8 cellular contexts compared by ENCODE assay signal in the genomic region with DNA sequence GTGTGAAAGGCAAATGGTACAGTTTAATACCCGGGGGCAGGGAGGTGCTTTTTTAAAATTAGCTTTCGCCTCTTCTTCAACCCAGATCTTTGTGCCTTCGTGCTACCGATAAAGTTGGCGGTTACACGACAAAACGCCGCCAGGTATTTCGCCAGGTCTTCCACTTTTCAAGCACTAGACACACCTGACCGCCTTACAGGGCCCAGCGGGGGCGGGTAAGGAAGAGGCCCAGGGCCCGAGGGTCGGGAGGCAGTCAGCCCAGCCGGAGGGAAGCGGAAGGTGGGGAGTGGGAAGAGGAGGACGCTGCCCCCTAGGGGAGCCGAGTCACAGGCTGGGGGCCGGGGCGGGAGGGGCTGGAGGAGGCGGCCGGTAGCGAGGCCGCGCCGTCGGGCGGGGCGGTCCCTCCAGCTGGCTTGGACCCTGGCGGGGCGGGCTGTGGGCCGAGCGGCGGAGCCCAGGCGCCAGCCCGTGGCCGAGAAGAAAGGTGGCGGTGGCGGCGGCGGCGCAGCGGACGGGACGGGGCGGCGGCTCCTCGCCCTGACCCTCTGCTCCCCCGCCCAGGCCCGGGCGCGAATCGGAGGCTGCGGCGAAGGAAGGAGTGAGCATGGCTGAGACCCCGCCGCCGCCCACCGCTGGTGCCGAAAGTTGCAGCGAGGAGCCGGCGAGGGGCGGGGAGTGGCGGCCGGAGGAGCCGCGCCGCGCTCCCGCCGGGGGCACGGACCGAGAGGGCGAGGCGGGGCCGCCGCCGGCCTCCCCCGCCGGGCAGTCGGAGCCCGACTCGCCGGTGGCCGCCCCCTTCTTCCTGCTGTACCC. TPM values are rescaled to one million over a fixed set of nuclear protein-coding genes. Genes with fewer than 3 reads are reported as not detected.
DNase-seq lines count a peak whose midpoint lies in the region; ATAC-seq lines count a peak whose summit lies in the region.

No MANE protein-coding gene starts in this region.

- peaks cover 24% of the 10 kb centered on the region for H3K4me1 Mint-ChIP-seq in activated CD4-positive, alpha-beta T cell treated with anti-CD3 and anti-CD28 coated beads, Interleukin-2, amount 10 ng/mL, durations not matched to agents 24 days and 14 days

- DNase-seq in AG20443 (ENCODE audit: low spot score) (peak; percentile 88), NCI-H345 (lab: John Stamatoyannopoulos, UW) (peak; percentile 82), dedifferentiated amniotic fluid mesenchymal stem cell (ENCODE audit: extremely low spot score) (peak; percentile 48), left lobe of liver (ENCODE audit: low spot score) (peak; percentile 89)
- DNase-seq in activated CD4-positive, alpha-beta T cell treated with anti-CD3 and anti-CD28 coated beads, Interleukin-2, amount 10 ng/mL, durations not matched to agents 24 days and 14 days: peak; percentile 84
- DNase-seq in stimulated activated CD4-positive, alpha-beta T cell treated with anti-CD3 and anti-CD28 coated beads, Interleukin-4, amount 100 ng/mL, for 24 hours: peak; percentile 54

- no peaks in the 10 kb centered on the region for H3K36me3 Mint-ChIP-seq in activated CD4-positive, alpha-beta T cell treated with anti-CD3 and anti-CD28 coated beads, Interleukin-2, amount 10 ng/mL, durations not matched to agents 24 days and 14 days (ENCODE audit: low read depth)

- intact Hi-C loops in activated CD4-positive, alpha-beta T cell treated with anti-CD3 and anti-CD28 coated beads, Interleukin-2, amount 10 ng/mL, durations not matched to agents 24 days and 14 days (cut with micrococcal nuclease): loop anchor here (1.0 to 10.0 kb wide), 6 partner anchors 16 to 303 kb away; a partner anchor contains a TSS

- no peaks in the 10 kb centered on the region for H3K9me3 Mint-ChIP-seq in activated CD4-positive, alpha-beta T cell treated with anti-CD3 and anti-CD28 coated beads, Interleukin-2, amount 10 ng/mL, durations not matched to agents 24 days and 14 days

- no peaks in the 10 kb centered on the region for H3K27me3 Mint-ChIP-seq in activated CD4-positive, alpha-beta T cell treated with anti-CD3 and anti-CD28 coated beads, Interleukin-2, amount 10 ng/mL, durations not matched to agents 24 days and 14 days

- peak overlapping the region; percentile 87 for H3K4me3 Mint-ChIP-seq in activated CD4-positive, alpha-beta T cell treated with anti-CD3 and anti-CD28 coated beads, Interleukin-2, amount 10 ng/mL, durations not matched to agents 24 days and 14 days

- ATAC-seq in GM18873 (IDR thresholded peaks at IDR 0.05; ENCODE audit: low FRiP score, unreplicated experiment) (peak; percentile 48), HG03103 (IDR thresholded peaks at IDR 0.05; ENCODE audit: low read depth, unreplicated experiment) (peak; percentile 55), left lobe of liver (peak; percentile 84)

- H3K27ac Mint-ChIP-seq in activated CD4-positive, alpha-beta T cell treated with anti-CD3 and anti-CD28 coated beads, Interleukin-2, amount 10 ng/mL, durations not matched to agents 24 days and 14 days: peak overlapping the region; percentile 91

RNA-seq across cellular contexts. Expression of a gene that starts 16.2 kb away (rescaled TPM):
- 45.9 and 47.6 TPM in 2 replicates for total RNA-seq in activated CD4-positive, alpha-beta T cell treated with anti-CD3 and anti-CD28 coated beads, Interleukin-2, amount 10 ng/mL, durations not matched to agents 24 days and 14 days
- 11.5 TPM for total RNA-seq in left lobe of liver

RNA-seq across cellular contexts. Expression of a gene that starts 17.2 kb away (rescaled TPM):
- 11.5 and 14.8 TPM in 2 replicates for total RNA-seq in activated CD4-positive, alpha-beta T cell treated with anti-CD3 and anti-CD28 coated beads, Interleukin-2, amount 10 ng/mL, durations not matched to agents 24 days and 14 days
- total RNA-seq in left lobe of liver: 30.1 TPM

RNA-seq across cellular contexts. Expression of a gene that starts 38.2 kb away (rescaled TPM):
- total RNA-seq in activated CD4-positive, alpha-beta T cell treated with anti-CD3 and anti-CD28 coated beads, Interleukin-2, amount 10 ng/mL, durations not matched to agents 24 days and 14 days: not detected in 2 replicates
- total RNA-seq in left lobe of liver: 8.0 TPM

Comparison
In these comparisons a context has a peak if more than half of its experiments do, and no peak if none do; other contexts are left out.
1. Peak in every context shown above with its lines: DNase-seq and ATAC-seq.